Comparison of ENCODE assay signal across 1 cellular context in genomic region chr6:13709698-13710551, GRCh38.
A peak's percentile ranks its signal among the peaks of the same experiment; 100 is the strongest.
TF ChIP-seq lines count a peak whose summit lies in the region.

No MANE protein-coding gene starts in this region.

TF ChIP-seq in K562, 482 proteins besides CTCF, POLR2A, EP300 and RAD21 (continued from another document and continues in another):
- TF ChIP-seq CC2D1A (IDR thresholded peaks at IDR 0.05) (peak; percentile 11; the same call in 1 of the 2 replicates), ARID3A (IDR thresholded peaks at IDR 0.05; ENCODE audit: borderline replicate concordance, low read depth, low read length) (0 out of 2 replicates have a peak, but pooled peaks have one; percentile 35), MLLT1 (IDR thresholded peaks at IDR 0.05) (peak; percentile 46 to 86; a peak in 3 of 4 replicates), KDM1A (IDR thresholded peaks at IDR 0.05) (peak in 1 of 2 experiments; percentile 52; a peak in 2 of 4 replicates), ETV1 (tag; conservative IDR thresholded peaks at IDR 0.05; ENCODE audit: low read depth) (no peak), ETV6 (IDR thresholded peaks at IDR 0.05; ENCODE audit: borderline replicate concordance in 1 of 2, low read depth in 2 of 2, low read length in 1 of 2) (no peak), ETV6 (CRISPR knock-in tag; IDR thresholded peaks at IDR 0.05; ENCODE audit: borderline replicate concordance) (no peak), HINFP (tag; conservative IDR thresholded peaks at IDR 0.05; ENCODE audit: low read depth) (no peak), NBN (IDR thresholded peaks at IDR 0.05; ENCODE audit: low read depth) (0 out of 2 replicates have a peak, but pooled peaks have one; percentile 18), OTX1 (CRISPR knock-in tag; IDR thresholded peaks at IDR 0.05) (no peak), SFPQ (IDR thresholded peaks at IDR 0.05; ENCODE audit: low read depth, low read length) (no peak), NCOA4 (IDR thresholded peaks at IDR 0.05; ENCODE audit: partially characterized antibody) (no peak), ZNF165 (CRISPR knock-in tag; IDR thresholded peaks at IDR 0.05; ENCODE audit: borderline replicate concordance) (no peak), TEAD1 (CRISPR knock-in tag; IDR thresholded peaks at IDR 0.05) (no peak; a peak in 1 of 4 replicates), TEAD4 (IDR thresholded peaks at IDR 0.05; ENCODE audit: low read length) (peak; percentile 53), TEAD4 (CRISPR knock-in tag; IDR thresholded peaks at IDR 0.05; ENCODE audit: borderline replicate concordance) (no peak), ZNF592 (IDR thresholded peaks at IDR 0.05) (0 out of 2 replicates have a peak, but pooled peaks have one; percentile 3), RBBP5 (IDR thresholded peaks at IDR 0.05; ENCODE audit: borderline replicate concordance, insufficient read depth, low read length, poor library complexity, severe bottlenecking) (peak; percentile 1), MNT (conservative IDR thresholded peaks at IDR 0.05) (peak in 1 of 2 experiments; percentile 1; a peak in 1 of 4 replicates), ZNF282 (CRISPR knock-in tag; IDR thresholded peaks at IDR 0.05) (no peak), ZBTB34 (CRISPR knock-in tag; IDR thresholded peaks at IDR 0.05) (no peak), FOXA1 (IDR thresholded peaks at IDR 0.05; ENCODE audit: borderline replicate concordance) (no peak), MAFG (tag; conservative IDR thresholded peaks at IDR 0.05) (no peak), ZNF644 (tag; IDR thresholded peaks at IDR 0.05; ENCODE audit: low read depth) (peak; percentile 44; the same call in 1 of the 2 replicates), GABPB1 (CRISPR knock-in tag; IDR thresholded peaks at IDR 0.05) (no peak), PATZ1 (CRISPR knock-in tag; IDR thresholded peaks at IDR 0.05; ENCODE audit: borderline replicate concordance) (no peak), ZNF347 (CRISPR knock-in tag; IDR thresholded peaks at IDR 0.05; ENCODE audit: low read depth) (no peak), MEIS2 (IDR thresholded peaks at IDR 0.05; ENCODE audit: partially characterized antibody) (peak; percentile 79), AFF1 (IDR thresholded peaks at IDR 0.05; ENCODE audit: low read depth in 1 of 2, partially characterized antibody in 2 of 2) (peak in 1 of 2 experiments; percentile 21), NFATC3 (IDR thresholded peaks at IDR 0.05) (0 out of 2 replicates have a peak, but pooled peaks have one; percentile 26), SMARCE1 (IDR thresholded peaks at IDR 0.05) (0 out of 2 replicates have a peak, but pooled peaks have one; percentile 32), SMARCA4 (IDR thresholded peaks at IDR 0.05) (peak; percentile 7; the same call in 1 of the 2 replicates), PHB (CRISPR knock-in tag; IDR thresholded peaks at IDR 0.05) (no peak), RBM14 (IDR thresholded peaks at IDR 0.05; ENCODE audit: borderline replicate concordance, insufficient read depth, low read depth, low read length) (no peak), ARID1B (IDR thresholded peaks at IDR 0.05) (peak; percentile 20; the same call in 1 of the 2 replicates)
